ENCODE assay signal across 20 cellular contexts in the genomic region with DNA sequence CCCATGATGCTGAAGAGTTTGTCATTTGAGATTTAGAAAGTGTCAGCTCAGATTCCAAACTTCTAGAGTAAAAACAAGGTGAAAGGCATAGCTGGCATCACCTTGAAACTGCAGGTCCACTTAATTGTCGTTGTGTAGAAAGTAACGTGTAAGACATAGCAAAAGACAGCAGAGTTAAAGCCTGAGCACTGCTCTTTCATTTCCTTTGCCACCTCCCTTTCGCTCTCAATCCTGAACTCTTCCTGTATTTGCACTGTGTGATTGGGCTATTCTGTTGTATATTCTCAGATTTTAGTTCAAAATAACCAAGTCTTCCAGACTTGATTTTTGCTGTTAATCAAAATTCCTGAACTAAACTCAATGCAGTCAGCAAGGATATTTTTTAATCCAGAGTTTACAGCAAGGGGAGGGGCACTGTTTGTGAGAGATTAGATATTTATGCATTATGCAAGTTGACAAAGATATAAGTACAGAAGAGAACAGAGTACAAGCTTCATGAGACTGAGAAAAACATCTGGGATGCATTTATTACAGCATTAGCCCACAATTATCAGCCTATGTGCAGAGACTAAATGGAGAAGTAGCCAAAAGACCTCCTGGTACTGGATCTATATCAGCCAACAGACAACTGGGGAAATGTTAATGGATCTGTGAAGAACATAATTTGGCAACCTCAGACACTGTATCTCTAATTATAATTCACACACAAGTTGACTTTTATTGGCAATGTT.
DNase-seq lines count a peak whose midpoint lies in the region; ATAC-seq and TF ChIP-seq lines count a peak whose summit lies in the region.
"Had no signal": no experiment of that assay in that cellular context is flagged by ENCODE, and none has a peak within 500 bp of the region (broad histone marks: within the 10 kb centered on the region; RNA-seq: fewer than 3 reads in every experiment).

No MANE protein-coding gene starts in this region.

- DNase-seq in MCF 10A (ENCODE audit: unreplicated experiment) (no peak), breast epithelium (ENCODE audit: low spot score in 2 of 2) (no peak), fibroblast of lung (ENCODE audit: low read depth in 2 of 2) (peak; percentile 44 to 86), immature natural killer cell (no peak), NCI-H2081 (lab: John Stamatoyannopoulos, UW) (no peak)
- no peak for DNase-seq in natural killer cell treated with Interleukin-12 subunit alpha and Interleukin-12 subunit beta and Interleukin-15 and Interleukin-18, amount 100 ng/mL, for 72 hours (ENCODE audit: low spot score)
- DNase-seq: 8988T; activated CD4-positive, CD25-positive, alpha-beta regulatory T cell; activated effector memory CD4-positive, alpha-beta T cell treated with anti-CD3 and anti-CD28 coated beads, Interleukin-2, amount 50 U/mL, for 16 hours; CD4-positive, alpha-beta T cell; effector memory CD8-positive, alpha-beta T cell; mucosa of descending colon; NCI-H1436; NCI-H510A; Peyer's patch; stimulated activated CD4-positive, alpha-beta T cell treated with anti-CD3 and anti-CD28 coated beads, Interleukin-12 subunit alpha, Interleukin-12 subunit beta, amount 100 ng/mL, for 4 hours had no signal

- H3K4me2 ChIP-seq in fibroblast of lung (ENCODE audit: extremely low read depth, insufficient read depth, low read length) = no peak overlapping the region
- H3K4me2 ChIP-seq: KMS-11 had no signal

- H3K27me3 Mint-ChIP-seq in MCF 10A (ENCODE audit: insufficient read depth, unreplicated experiment) (no peaks in the 10 kb centered on the region), immature natural killer cell (ENCODE audit: low read depth in 3 of 3) (no peaks in the 10 kb centered on the region)
- peaks cover 0 to 2% of the 10 kb centered on the region in 2 donors for H3K27me3 Mint-ChIP-seq in natural killer cell treated with Interleukin-12 subunit alpha and Interleukin-12 subunit beta and Interleukin-15 and Interleukin-18, amount 100 ng/mL, for 72 hours
- H3K27me3 Mint-ChIP-seq: CD4-positive, alpha-beta T cell; effector memory CD8-positive, alpha-beta T cell; stimulated activated naive CD8-positive, alpha-beta T cell treated with anti-CD3 and anti-CD28 coated beads, Interleukin-15, Interleukin-2, amounts not matched to agents 100 ng/mL and 50 ng/mL, for 24 hours had no signal

- H3K36me3 ChIP-seq in breast epithelium (no peaks in the 10 kb centered on the region), fibroblast of lung (ENCODE audit: control insufficient read depth, insufficient read depth, low read length) (no peaks in the 10 kb centered on the region), muscle layer of duodenum (ENCODE audit: control insufficient read depth in 1 of 2, insufficient read depth in 2 of 2, low read length in 2 of 2) (no peaks in the 10 kb centered on the region)
- H3K36me3 ChIP-seq: Peyer's patch had no signal

- no peak for TF ChIP-seq POLR2A in breast epithelium (IDR thresholded peaks at IDR 0.05)

- TF ChIP-seq CTCF in MCF 10A (IDR thresholded peaks at IDR 0.05; ENCODE audit: unreplicated experiment) (no peak), breast epithelium (IDR thresholded peaks at IDR 0.05) (no peak), fibroblast of lung (conservative IDR thresholded peaks at IDR 0.05 in 1 of 2, IDR thresholded peaks at IDR 0.05 in 1 of 2; ENCODE audit: low read depth in 1 of 2, low read length in 2 of 2) (no peak)

- peak overlapping the region; percentile 15 for H3K4me3 Mint-ChIP-seq in MCF 10A (ENCODE audit: unreplicated experiment)
- H3K4me3 Mint-ChIP-seq in immature natural killer cell = no peak overlapping the region
- no peak overlapping the region for H3K4me3 Mint-ChIP-seq in natural killer cell treated with Interleukin-12 subunit alpha and Interleukin-12 subunit beta and Interleukin-15 and Interleukin-18, amount 100 ng/mL, for 72 hours
- H3K4me3 Mint-ChIP-seq: CD4-positive, alpha-beta T cell; effector memory CD8-positive, alpha-beta T cell; stimulated activated naive CD8-positive, alpha-beta T cell treated with anti-CD3 and anti-CD28 coated beads, Interleukin-15, Interleukin-2, amounts not matched to agents 100 ng/mL and 50 ng/mL, for 24 hours had no signal

- peaks cover 30% of the 10 kb centered on the region for H3K4me1 Mint-ChIP-seq in MCF 10A (ENCODE audit: insufficient read depth, unreplicated experiment)
- H3K4me1 Mint-ChIP-seq in immature natural killer cell = no peaks in the 10 kb centered on the region
- no peaks in the 10 kb centered on the region for H3K4me1 Mint-ChIP-seq in natural killer cell treated with Interleukin-12 subunit alpha and Interleukin-12 subunit beta and Interleukin-15 and Interleukin-18, amount 100 ng/mL, for 72 hours (ENCODE audit: low read depth in 2 of 2)

- POLR2A ChIA-PET in MCF 10A (lab: Yijun Ruan, JAX) = interaction anchor here (0.6 kb wide), 1 partner anchor 686 kb away, joined by 3 read pairs; no protein-coding TSS in a partner anchor

- no peaks in the 10 kb centered on the region for H3K27me3 ChIP-seq in breast epithelium
- H3K27me3 ChIP-seq in fibroblast of lung (ENCODE audit: control insufficient read depth, insufficient read depth, low read length) = no peaks in the 10 kb centered on the region
- H3K27me3 ChIP-seq in muscle layer of duodenum (ENCODE audit: low read depth, low read length) = no peaks in the 10 kb centered on the region
- H3K27me3 ChIP-seq: Peyer's patch had no signal

- no peaks in the 10 kb centered on the region for H3K4me1 ChIP-seq in breast epithelium
- H3K4me1 ChIP-seq in fibroblast of lung (ENCODE audit: control insufficient read depth, extremely low read depth, insufficient read depth, low read length) = peaks cover 4% of the 10 kb centered on the region
- no peaks in the 10 kb centered on the region for H3K4me1 ChIP-seq in muscle layer of duodenum (ENCODE audit: control insufficient read depth in 1 of 2, insufficient read depth in 2 of 2, low read length in 2 of 2)
- H3K4me1 ChIP-seq: Peyer's patch had no signal

- ATAC-seq in natural killer cell treated with Interleukin-12 subunit alpha and Interleukin-12 subunit beta and Interleukin-15 and Interleukin-18, amount 100 ng/mL, for 72 hours = no peak
- no peak for ATAC-seq in HG02571 (IDR thresholded peaks at IDR 0.05; ENCODE audit: unreplicated experiment)
- ATAC-seq: effector memory CD8-positive, alpha-beta T cell had no signal

- H3K36me3 Mint-ChIP-seq in MCF 10A (ENCODE audit: insufficient read depth, unreplicated experiment) (no peaks in the 10 kb centered on the region), immature natural killer cell (no peaks in the 10 kb centered on the region)
- no peaks in the 10 kb centered on the region for H3K36me3 Mint-ChIP-seq in natural killer cell treated with Interleukin-12 subunit alpha and Interleukin-12 subunit beta and Interleukin-15 and Interleukin-18, amount 100 ng/mL, for 72 hours

- intact Hi-C loops in MCF 10A (cut with micrococcal nuclease) (no loop called here), breast epithelium (cut with DNase I; ENCODE audit: low total_unique reads) (no loop called here)

- no peak overlapping the region for H3K9ac ChIP-seq in fibroblast of lung (ENCODE audit: insufficient read depth, low read length)
- H3K9ac ChIP-seq: KMS-11 had no signal

- H3K4me3 ChIP-seq in breast epithelium (no peak overlapping the region), fibroblast of lung (replicated peaks in 1 of 4; ENCODE audit: control extremely low read depth in 1 of 4, insufficient read depth in 1 of 4, low read depth in 3 of 4, low read length in 4 of 4) (no peak overlapping the region), muscle layer of duodenum (ENCODE audit: low read depth in 1 of 2, low read length in 2 of 2) (no peak overlapping the region)
- H3K4me3 ChIP-seq: mucosa of descending colon, Peyer's patch had no signal

- no peaks in the 10 kb centered on the region for H3K79me2 ChIP-seq in fibroblast of lung (ENCODE audit: control insufficient read depth, insufficient read depth, low read length)

- H3K27ac ChIP-seq in breast epithelium = peak overlapping the region in 1 of 2 donors; percentile 38
- peak overlapping the region; percentile 41 for H3K27ac ChIP-seq in fibroblast of lung (ENCODE audit: insufficient read depth, low read length)
- peak overlapping the region; percentile 2 for H3K27ac ChIP-seq in muscle layer of duodenum (ENCODE audit: low read length)
- H3K27ac ChIP-seq: KMS-11 had no signal

- H3K9me3 ChIP-seq in breast epithelium (no peaks in the 10 kb centered on the region), fibroblast of lung (ENCODE audit: control insufficient read depth, insufficient read depth, low read depth, low read length) (no peaks in the 10 kb centered on the region), muscle layer of duodenum (ENCODE audit: control insufficient read depth in 1 of 2, low read length in 2 of 2) (no peaks in the 10 kb centered on the region)
- H3K9me3 ChIP-seq: mucosa of descending colon, Peyer's patch had no signal

- peak overlapping the region; percentile 22 for H2AFZ ChIP-seq in fibroblast of lung (ENCODE audit: low read length)

- no peak overlapping the region for H3K27ac Mint-ChIP-seq in MCF 10A (ENCODE audit: low read depth, unreplicated experiment)
- no peak overlapping the region for H3K27ac Mint-ChIP-seq in immature natural killer cell
- H3K27ac Mint-ChIP-seq in natural killer cell treated with Interleukin-12 subunit alpha and Interleukin-12 subunit beta and Interleukin-15 and Interleukin-18, amount 100 ng/mL, for 72 hours = no peak overlapping the region
- H3K27ac Mint-ChIP-seq: CD4-positive, alpha-beta T cell; effector memory CD8-positive, alpha-beta T cell; stimulated activated naive CD8-positive, alpha-beta T cell treated with anti-CD3 and anti-CD28 coated beads, Interleukin-15, Interleukin-2, amounts not matched to agents 100 ng/mL and 50 ng/mL, for 24 hours had no signal

- no peaks in the 10 kb centered on the region for H4K20me1 ChIP-seq in fibroblast of lung (ENCODE audit: control insufficient read depth, extremely low read depth, insufficient read depth, low read length)

- CTCF ChIA-PET in MCF 10A (lab: Yijun Ruan, JAX) = interaction anchor here (0.6 to 0.7 kb wide), 2 partner anchors 442 to 507 kb away, joined by 3 read pairs; no protein-coding TSS in a partner anchor

- no TSS peak for BruUV-seq in MCF 10A (replicated peaks; lab: Mats Ljungman, UMichigan)

- H3K9me3 Mint-ChIP-seq in MCF 10A (ENCODE audit: unreplicated experiment) = no peaks in the 10 kb centered on the region
- H3K9me3 Mint-ChIP-seq in immature natural killer cell = peaks cover 0 to 3% (median 0%) of the 10 kb centered on the region in 6 donors
- peaks cover 4% of the 10 kb centered on the region for H3K9me3 Mint-ChIP-seq in natural killer cell treated with Interleukin-12 subunit alpha and Interleukin-12 subunit beta and Interleukin-15 and Interleukin-18, amount 100 ng/mL, for 72 hours
- H3K9me3 Mint-ChIP-seq: stimulated activated naive CD8-positive, alpha-beta T cell treated with anti-CD3 and anti-CD28 coated beads, Interleukin-15, Interleukin-2, amounts not matched to agents 100 ng/mL and 50 ng/mL, for 24 hours had no signal

Comparison
In these comparisons a context has a peak if more than half of its experiments do, and no peak if none do; other contexts are left out.
1. DNase-seq: peak in fibroblast of lung (2 of 2); none in MCF 10A (single experiment), breast epithelium (0 of 2), immature natural killer cell (0 of 3), natural killer cell treated with Interleukin-12 subunit alpha and Interleukin-12 subunit beta and Interleukin-15 and Interleukin-18, amount 100 ng/mL, for 72 hours (single experiment) and NCI-H2081 (0 of 2).